ENCODE assay signal across 23 cellular contexts in the genomic region with DNA sequence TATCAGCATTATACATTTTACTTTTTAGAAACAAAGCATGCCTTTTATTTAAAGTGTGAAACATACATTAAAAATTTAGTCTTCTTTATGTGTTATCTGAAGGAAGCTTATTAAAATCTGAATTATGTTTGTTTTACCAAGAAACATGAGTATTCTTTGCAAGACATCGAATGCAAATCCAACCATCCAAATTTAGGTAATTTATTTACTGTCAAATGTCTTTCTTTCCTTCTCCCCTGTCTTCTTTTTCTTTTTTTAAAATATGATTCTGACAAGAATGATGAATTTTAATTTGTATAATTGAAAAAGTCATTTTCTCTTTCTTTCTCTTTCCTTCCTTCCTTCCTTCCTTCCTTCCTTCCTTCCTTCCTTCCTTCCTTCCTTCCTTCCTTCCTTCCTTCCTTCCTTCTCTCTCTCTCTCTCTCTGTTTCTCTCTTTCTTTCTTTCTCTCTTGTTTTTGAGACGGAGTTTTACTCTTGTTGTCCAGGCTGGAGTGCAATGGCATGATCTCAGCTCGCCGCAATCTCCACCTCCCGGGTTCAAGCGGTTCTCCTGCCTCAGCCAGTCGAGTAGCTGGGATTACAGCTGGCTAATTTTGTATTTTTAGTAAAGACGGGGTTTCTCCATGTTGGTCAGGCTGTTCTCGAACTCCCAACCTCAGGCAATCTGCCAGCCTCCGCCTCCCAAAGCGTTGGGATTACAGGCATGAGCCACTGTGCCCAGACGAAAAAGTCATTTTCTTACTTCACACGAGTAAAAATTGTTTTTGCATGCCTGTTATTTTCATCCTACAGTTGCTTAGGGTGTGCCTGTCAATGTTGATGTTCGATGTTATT.
"Had no signal": no experiment of that assay in that cellular context is flagged by ENCODE, and none has a peak within 500 bp of the region (broad histone marks: within the 10 kb centered on the region; RNA-seq: fewer than 3 reads in every experiment).

No MANE protein-coding gene starts in this region.

- H3K27ac Mint-ChIP-seq: stimulated activated memory B cell treated with anti-CD40 and anti-IgM and Interleukin-4, amounts not matched to agents 10 μg/mL and 1 μg/mL and 100 μg/mL, for 72 hours; stimulated activated naive CD8-positive, alpha-beta T cell treated with anti-CD3 and anti-CD28 coated beads, Interleukin-15, amount 100 ng/mL, for 72 hours; type B pancreatic cell had no signal

- H3K4me1 Mint-ChIP-seq: stimulated activated naive CD8-positive, alpha-beta T cell treated with anti-CD3 and anti-CD28 coated beads, Interleukin-15, amount 100 ng/mL, for 72 hours had no signal

- H3K9me3 Mint-ChIP-seq: naive thymus-derived CD8-positive, alpha-beta T cell; nephron; neural crest cell; type B pancreatic cell had no signal

- H3K27ac ChIP-seq: lower lobe of right lung, pancreas, prostate gland, skin epidermis, spleen, tibial nerve, uterus had no signal

- H3K4me3 ChIP-seq: lower lobe of right lung, pancreas, prostate gland, skin epidermis, spleen, tibial nerve, uterus had no signal

- H3K27me3 ChIP-seq: pancreas, spleen, tibial nerve, uterus had no signal

- H3K9me3 ChIP-seq: lower lobe of right lung, pancreas, prostate gland, spleen, tibial nerve, uterus had no signal

- DNase-seq: kidney glomerular epithelial cell; left cardiac atrium; lower lobe of right lung; mammary epithelial cell; mesenchymal stem cell; naive thymus-derived CD8-positive, alpha-beta T cell; nucleus accumbens; pancreas; retina; spleen; stimulated activated CD4-positive, alpha-beta T cell treated with anti-CD3 and anti-CD28 coated beads, Interleukin-4, amount 100 ng/mL, for 24 hours; stimulated activated naive CD4-positive, alpha-beta T cell treated with Interleukin-2 at 50 U/mL for 16 hours; stimulated activated naive CD8-positive, alpha-beta T cell treated with anti-CD3 and anti-CD28 coated beads, Interleukin-15, amount 100 ng/mL, for 72 hours; substantia nigra; uterus had no signal

- H3K36me3 ChIP-seq: lower lobe of right lung, pancreas, prostate gland, spleen, tibial nerve, uterus had no signal

- H3K4me3 Mint-ChIP-seq: naive thymus-derived CD8-positive, alpha-beta T cell; nephron; neural crest cell; stimulated activated memory B cell treated with anti-CD40 and anti-IgM and Interleukin-4, amounts not matched to agents 10 μg/mL and 1 μg/mL and 100 μg/mL, for 72 hours; stimulated activated naive CD8-positive, alpha-beta T cell treated with anti-CD3 and anti-CD28 coated beads, Interleukin-15, amount 100 ng/mL, for 72 hours; type B pancreatic cell had no signal

- H3K4me1 ChIP-seq: lower lobe of right lung, pancreas, prostate gland, uterus had no signal

- H3K27me3 Mint-ChIP-seq: naive thymus-derived CD8-positive, alpha-beta T cell; stimulated activated memory B cell treated with anti-CD40 and anti-IgM and Interleukin-4, amounts not matched to agents 10 μg/mL and 1 μg/mL and 100 μg/mL, for 72 hours; stimulated activated naive CD8-positive, alpha-beta T cell treated with anti-CD3 and anti-CD28 coated beads, Interleukin-15, amount 100 ng/mL, for 72 hours; type B pancreatic cell had no signal

- H3K36me3 Mint-ChIP-seq: type B pancreatic cell had no signal

- FAIRE-seq: keratinocyte, pancreas had no signal
